1 cellular context compared by ENCODE assay signal in genomic region chr10:69703766-69704191, GRCh38.
TF ChIP-seq lines count a peak whose summit lies in the region.

No MANE protein-coding gene starts in this region.

TF ChIP-seq in IMR-90, 13 proteins besides CTCF, POLR2A, EP300 and RAD21 (continued from another document):
- TF ChIP-seq, protein P1, sequence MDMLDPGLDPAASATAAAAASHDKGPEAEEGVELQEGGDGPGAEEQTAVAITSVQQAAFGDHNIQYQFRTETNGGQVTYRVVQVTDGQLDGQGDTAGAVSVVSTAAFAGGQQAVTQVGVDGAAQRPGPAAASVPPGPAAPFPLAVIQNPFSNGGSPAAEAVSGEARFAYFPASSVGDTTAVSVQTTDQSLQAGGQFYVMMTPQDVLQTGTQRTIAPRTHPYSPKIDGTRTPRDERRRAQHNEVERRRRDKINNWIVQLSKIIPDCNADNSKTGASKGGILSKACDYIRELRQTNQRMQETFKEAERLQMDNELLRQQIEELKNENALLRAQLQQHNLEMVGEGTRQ (IDR thresholded peaks at IDR 0.05; ENCODE audit: low read depth, low read length), result peak; percentile 30; the same call in 1 of the 2 replicates
- TF ChIP-seq CEBPB (IDR thresholded peaks at IDR 0.05; ENCODE audit: low read depth, low read length), result peak; percentile 95
- TF ChIP-seq, protein P2, sequence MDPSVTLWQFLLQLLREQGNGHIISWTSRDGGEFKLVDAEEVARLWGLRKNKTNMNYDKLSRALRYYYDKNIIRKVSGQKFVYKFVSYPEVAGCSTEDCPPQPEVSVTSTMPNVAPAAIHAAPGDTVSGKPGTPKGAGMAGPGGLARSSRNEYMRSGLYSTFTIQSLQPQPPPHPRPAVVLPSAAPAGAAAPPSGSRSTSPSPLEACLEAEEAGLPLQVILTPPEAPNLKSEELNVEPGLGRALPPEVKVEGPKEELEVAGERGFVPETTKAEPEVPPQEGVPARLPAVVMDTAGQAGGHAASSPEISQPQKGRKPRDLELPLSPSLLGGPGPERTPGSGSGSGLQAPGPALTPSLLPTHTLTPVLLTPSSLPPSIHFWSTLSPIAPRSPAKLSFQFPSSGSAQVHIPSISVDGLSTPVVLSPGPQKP (IDR thresholded peaks at IDR 0.05; ENCODE audit: borderline replicate concordance, low read depth, low read length), result no peak
- TF ChIP-seq RCOR1 (IDR thresholded peaks at IDR 0.05; ENCODE audit: insufficient replicate concordance, low read length), result peak; percentile 59
- peak; percentile 28; the same call in 1 of the 2 replicates for TF ChIP-seq BHLHE40 (IDR thresholded peaks at IDR 0.05; ENCODE audit: low read depth, low read length)
- TF ChIP-seq CHD1 (IDR thresholded peaks at IDR 0.05; ENCODE audit: low read depth, low read length), result no peak
